Comparison of ENCODE assay signal across 1 cellular context in genomic region chr7:43754596-43754995, GRCh38.
TF ChIP-seq lines count a peak whose summit lies in the region.

No MANE protein-coding gene starts in this region.

TF ChIP-seq in K562, 482 proteins besides CTCF, POLR2A, EP300 and RAD21:
- no peak for TF ChIP-seq CCAR2 (IDR thresholded peaks at IDR 0.05; ENCODE audit: low read depth, low read length)
- no peak for TF ChIP-seq ZBTB2 (IDR thresholded peaks at IDR 0.05)
- no peak for TF ChIP-seq CHD1 (IDR thresholded peaks at IDR 0.05; ENCODE audit: low read length)
- no peak for TF ChIP-seq ZNF280B (CRISPR knock-in tag; IDR thresholded peaks at IDR 0.05)
- TF ChIP-seq ZBED1 (IDR thresholded peaks at IDR 0.05): no peak
- TF ChIP-seq BRD9 (IDR thresholded peaks at IDR 0.05; ENCODE audit: low read depth, partially characterized antibody): no peak
- TF ChIP-seq ZNF512 (tag; IDR thresholded peaks at IDR 0.05): no peak
- TF ChIP-seq HLTF (IDR thresholded peaks at IDR 0.05): no peak
- no peak for TF ChIP-seq TAF1 (IDR thresholded peaks at IDR 0.05; ENCODE audit: control insufficient read depth, extremely low read depth, insufficient read depth, low read length, severe bottlenecking)
- no peak for TF ChIP-seq ZNF124 (CRISPR knock-in tag; IDR thresholded peaks at IDR 0.05)
- TF ChIP-seq MAFF (IDR thresholded peaks at IDR 0.05; ENCODE audit: low read length): no peak
- no peak for TF ChIP-seq ZNF41 (CRISPR knock-in tag; conservative IDR thresholded peaks at IDR 0.05)
- TF ChIP-seq MECOM (CRISPR knock-in tag; IDR thresholded peaks at IDR 0.05): no peak
- TF ChIP-seq DDX20 (tag; IDR thresholded peaks at IDR 0.05; ENCODE audit: low read depth): no peak
- TF ChIP-seq TCF7L2 (IDR thresholded peaks at IDR 0.05; ENCODE audit: low read depth, low read length): no peak
- TF ChIP-seq PCBP2 (IDR thresholded peaks at IDR 0.05; ENCODE audit: low read depth, low read length, poor library complexity, severe bottlenecking): no peak
